In the genomic region with DNA sequence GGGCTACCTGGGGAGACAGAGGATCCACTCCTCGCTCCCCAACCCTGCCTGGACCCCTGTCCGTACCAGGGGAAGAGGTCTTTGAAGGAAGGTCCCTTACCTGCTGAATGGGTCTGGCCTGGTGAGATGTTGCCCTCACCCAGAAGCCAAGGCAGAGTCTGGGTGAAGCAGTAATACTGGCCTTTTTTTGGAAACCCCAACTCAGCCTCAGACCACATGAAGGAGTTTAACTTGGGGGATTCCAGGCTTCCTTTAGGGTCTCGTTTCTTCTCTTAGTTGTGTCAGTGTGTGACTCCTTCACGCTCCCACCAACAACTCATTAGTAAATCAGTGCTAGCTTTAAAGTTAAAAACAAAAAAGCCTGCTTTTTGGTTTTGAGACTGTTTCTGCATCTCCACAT, we compare ENCODE assay signal across 20 cellular contexts. TPM values are rescaled to one million over a fixed set of nuclear protein-coding genes. Genes with fewer than 3 reads are reported as not detected.
A peak's percentile ranks its signal among the peaks of the same experiment; 100 is the strongest.
DNase-seq lines count a peak whose midpoint lies in the region; ATAC-seq, FAIRE-seq and TF ChIP-seq lines count a peak whose summit lies in the region.
"Had no signal": no experiment of that assay in that cellular context is flagged by ENCODE, and none has a peak within 500 bp of the region (broad histone marks: within the 10 kb centered on the region; RNA-seq: fewer than 3 reads in every experiment).

No MANE protein-coding gene starts in this region.

- peaks cover 3% of the 10 kb centered on the region; the same call in 1 of the 2 replicates for H3K4me1 ChIP-seq in GM12878 (ENCODE audit: control insufficient read depth, insufficient read depth, low read length)
- H3K4me1 ChIP-seq: A549, HAP-1 had no signal

- RAD21 ChIA-PET in GM12878 (lab: Charles Lee; ENCODE audit: unreplicated experiment) = no interaction called here

- in situ Hi-C loops in GM13977 (cut with MboI; ENCODE audit: low pct_unique_long_range_greater_than_20kb, low sequenced_read_pairs, unreplicated experiment) = no loop called here
- in situ Hi-C loops in GM12878 (cut with MboI) = no loop called here

- peak; percentile 78 for ATAC-seq in stimulated activated naive CD8-positive, alpha-beta T cell treated with anti-CD3 and anti-CD28 coated beads, Interleukin-15, amount 100 ng/mL, for 72 hours
- no peak for ATAC-seq in stimulated activated naive CD8-positive, alpha-beta T cell treated with anti-CD3 and anti-CD28 coated beads, Interleukin-15, Interleukin-2, amounts not matched to agents 100 U/mL and 50 U/mL, for 24 hours
- peak; percentile 36 for ATAC-seq in GM12878
- ATAC-seq: A549; CD8-positive, alpha-beta T cell; K562 had no signal

- intact Hi-C loops in GM12878 (cut with micrococcal nuclease; ENCODE audit: unreplicated experiment) = no loop called here

- no peak for DNase-seq in stimulated activated naive CD8-positive, alpha-beta T cell treated with anti-CD3 and anti-CD28 coated beads, Interleukin-15, amount 100 ng/mL, for 72 hours
- no peak for DNase-seq in stimulated activated naive CD8-positive, alpha-beta T cell treated with anti-CD3 and anti-CD28 coated beads, Interleukin-15, Interleukin-2, amounts not matched to agents 100 U/mL and 50 U/mL, for 24 hours
- DNase-seq in GM13977 (ENCODE audit: low spot score) = peak; percentile 34
- DNase-seq in GM12878 (ENCODE audit: low read depth, low spot score) = no peak
- no peak for DNase-seq in T-helper 1 cell
- DNase-seq in HPDE6-E6E7 (ENCODE audit: extremely low spot score) = no peak
- no peak for DNase-seq in activated naive CD4-positive, alpha-beta T cell treated with Interleukin-2 at 50 U/mL for 16 hours
- DNase-seq: CD8-positive, alpha-beta T cell; COR-L47; DMS153; DMS79 treated with DMSO at 0.1 percent for 48 hours; EL had no signal

- TF ChIP-seq RAD21 in GM12878 (IDR thresholded peaks at IDR 0.05; ENCODE audit: insufficient read depth, low read depth, low read length) = no peak

- FAIRE-seq in GM12878 (lab: Jason Lieb, UNC) = no peak
- FAIRE-seq: A549, D721Med, G401.6, H1, K562 had no signal

- no peak for TF ChIP-seq CTCF in GM13977 (IDR thresholded peaks at IDR 0.05; ENCODE audit: extremely low read depth, insufficient read depth, missing control alignments)
- TF ChIP-seq CTCF in GM12878 (IDR thresholded peaks at IDR 0.05 in 2 of 3, conservative IDR thresholded peaks at IDR 0.05 in 1 of 3; ENCODE audit: control insufficient read depth in 2 of 3, extremely low read depth in 1 of 3, insufficient read depth in 1 of 3, low read depth in 3 of 3, low read length in 3 of 3) = no peak

- TF ChIP-seq EP300 in GM12878 (IDR thresholded peaks at IDR 0.05; ENCODE audit: borderline replicate concordance in 1 of 2, control insufficient read depth in 1 of 2, low read depth in 2 of 2, low read length in 2 of 2) = no peak

- H3K79me2 ChIP-seq in GM12878 (ENCODE audit: control insufficient read depth, insufficient read depth, low read length) = no peaks in the 10 kb centered on the region

- TF ChIP-seq POLR2A in GM12878 (IDR thresholded peaks at IDR 0.05; ENCODE audit: low read depth, low read length) = no peak

- no peaks in the 10 kb centered on the region; the same call in 2 of the 3 replicates for H3K9me3 ChIP-seq in GM12878 (replicated peaks; ENCODE audit: control insufficient read depth, insufficient read depth, low read length)
- H3K9me3 ChIP-seq: A549, HAP-1 had no signal

- H3K4me3 ChIP-seq in GM12878 = no peak overlapping the region
- H3K4me3 ChIP-seq: A549, HAP-1, K562 had no signal

- no peaks in the 10 kb centered on the region for H4K20me1 ChIP-seq in GM12878 (ENCODE audit: control insufficient read depth, insufficient read depth)

- H3K9ac ChIP-seq in GM12878 (ENCODE audit: control insufficient read depth, insufficient read depth, low read length) = no peak overlapping the region

- H3K4me1 Mint-ChIP-seq in stimulated activated naive CD8-positive, alpha-beta T cell treated with anti-CD3 and anti-CD28 coated beads, Interleukin-15, amount 100 ng/mL, for 72 hours = peaks cover 20% of the 10 kb centered on the region

- H3K27me3 Mint-ChIP-seq in stimulated activated naive CD8-positive, alpha-beta T cell treated with anti-CD3 and anti-CD28 coated beads, Interleukin-15, amount 100 ng/mL, for 72 hours = no peaks in the 10 kb centered on the region

- SMC1A ChIA-PET in GM12878 (lab: Charles Lee; ENCODE audit: uncharacterized antibody, unreplicated experiment) = no interaction called here

- H3K4me2 ChIP-seq in GM12878 (ENCODE audit: control insufficient read depth, insufficient read depth) = no peak overlapping the region; the same call in 1 of the 2 replicates
- H3K4me2 ChIP-seq: A549 had no signal

- H3K4me3 Mint-ChIP-seq in stimulated activated naive CD8-positive, alpha-beta T cell treated with anti-CD3 and anti-CD28 coated beads, Interleukin-15, amount 100 ng/mL, for 72 hours = no peak overlapping the region
- H3K4me3 Mint-ChIP-seq: CD14-positive monocyte; CD8-positive, alpha-beta T cell had no signal

- H3K27ac Mint-ChIP-seq in stimulated activated naive CD8-positive, alpha-beta T cell treated with anti-CD3 and anti-CD28 coated beads, Interleukin-15, amount 100 ng/mL, for 72 hours = no peak overlapping the region
- H3K27ac Mint-ChIP-seq: CD8-positive, alpha-beta T cell had no signal

- 7% methylated on average over 4 of the region's 4 CpGs for WGBS in GM12878 (ENCODE audit: insufficient coverage, insufficient replicate concordance, low lambda C conversion rate, missing lambda C conversion rate)

- H3K36me3 ChIP-seq in GM12878 (ENCODE audit: control insufficient read depth in 2 of 2, insufficient read depth in 2 of 2, low read length in 1 of 2) = no peaks in the 10 kb centered on the region
- H3K36me3 ChIP-seq: HAP-1 had no signal

- H2AFZ ChIP-seq in GM12878 (ENCODE audit: control insufficient read depth, low read depth, low read length) = no peak overlapping the region

- no TSS peak for BruUV-seq in GM12878 (replicated peaks; lab: Mats Ljungman, UMichigan)

- H3K27ac ChIP-seq in GM12878 (ENCODE audit: control insufficient read depth, insufficient read depth) = no peak overlapping the region
- H3K27ac ChIP-seq: A549 had no signal

- peaks cover 0 to 3% of the 10 kb centered on the region in 2 experiments; a peak in 2 of 4 replicates for H3K27me3 ChIP-seq in GM12878 (replicated peaks in 1 of 2; ENCODE audit: control insufficient read depth in 2 of 2, insufficient read depth in 2 of 2, low read length in 1 of 2)

- H3K9me3 Mint-ChIP-seq in stimulated activated naive CD8-positive, alpha-beta T cell treated with anti-CD3 and anti-CD28 coated beads, Interleukin-15, amount 100 ng/mL, for 72 hours = peaks cover 7 to 9% of the 10 kb centered on the region in 2 donors

- POLR2A ChIA-PET in GM12878 (lab: Charles Lee) = no interaction called here

- CTCF ChIA-PET in GM12878 (lab: Yijun Ruan, JAX) = interaction anchor here (1.1 kb wide), 1 partner anchor 23 kb away, joined by 3 read pairs; no protein-coding TSS in a partner anchor

TF ChIP-seq in GM12878, 131 proteins besides CTCF, POLR2A, EP300 and RAD21 (continues in another document):
- TF ChIP-seq RUNX3 (IDR thresholded peaks at IDR 0.05; ENCODE audit: low read length) = peak; percentile 55
- no peak for TF ChIP-seq SREBF1 (IDR thresholded peaks at IDR 0.05; ENCODE audit: low read length)
- no peak for TF ChIP-seq KAT2A (conservative IDR thresholded peaks at IDR 0.05; ENCODE audit: control insufficient read depth, low read depth, low read length)
- no peak for TF ChIP-seq ZNF384 (IDR thresholded peaks at IDR 0.05; ENCODE audit: borderline replicate concordance, low read depth, low read length)
- TF ChIP-seq, protein P1, sequence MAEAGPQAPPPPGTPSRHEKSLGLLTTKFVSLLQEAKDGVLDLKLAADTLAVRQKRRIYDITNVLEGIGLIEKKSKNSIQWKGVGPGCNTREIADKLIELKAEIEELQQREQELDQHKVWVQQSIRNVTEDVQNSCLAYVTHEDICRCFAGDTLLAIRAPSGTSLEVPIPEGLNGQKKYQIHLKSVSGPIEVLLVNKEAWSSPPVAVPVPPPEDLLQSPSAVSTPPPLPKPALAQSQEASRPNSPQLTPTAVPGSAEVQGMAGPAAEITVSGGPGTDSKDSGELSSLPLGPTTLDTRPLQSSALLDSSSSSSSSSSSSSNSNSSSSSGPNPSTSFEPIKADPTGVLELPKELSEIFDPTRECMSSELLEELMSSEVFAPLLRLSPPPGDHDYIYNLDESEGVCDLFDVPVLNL (IDR thresholded peaks at IDR 0.05; ENCODE audit: low read depth, low read length) = no peak

RNA-seq across cellular contexts. Expression of a gene that starts 45.6 kb away (rescaled TPM):
- total RNA-seq in GM12878 (2013; cell fraction: nucleolus; rRNA removed) = 0.22 TPM in 1 of 2 replicates, not detected in the other
- not detected in 2 replicates for total RNA-seq in GM12878 (2014; rRNA removed)
- total RNA-seq in GM12878 (2014; rRNA removed; fragmentation: Illumina TruSeq; extraction: Trizol) = not detected in 2 replicates
- not detected in 2 replicates for total RNA-seq in GM12878 (2021)
- polyA plus RNA-seq in GM12878 (2011; ENCODE audit: low read depth) = not detected
- not detected in 2 replicates for polyA plus RNA-seq in GM12878 (2011; rRNA removed)
- not detected in 2 replicates for polyA plus RNA-seq in GM12878 (2011; cell fraction: cytosol; rRNA removed)
- not detected in 2 replicates for polyA plus RNA-seq in GM12878 (2011; cell fraction: nucleus; rRNA removed)
- not detected in 2 replicates for polyA plus RNA-seq in GM12878 (2012)
- not detected in 2 replicates for polyA plus RNA-seq in GM12878 (2014; fragmentation: Illumina TruSeq; extraction: Trizol)
- not detected for polyA plus RNA-seq in GM12878 (2014; fragmentation: Nextera tagmentation; extraction: Ambion mirVana)
- polyA plus RNA-seq in GM12878 (2014; rRNA removed) = not detected in 2 replicates
- not detected for polyA plus RNA-seq in GM12878 (2016; fragmentation: Nextera tagmentation; extraction: Ambion mirVana)
- polyA minus RNA-seq in GM12878 (2011; rRNA and poly(A)+ RNA removed) = not detected in 2 replicates
- polyA minus RNA-seq in GM12878 (2011; cell fraction: cytosol; rRNA and poly(A)+ RNA removed) = not detected in 2 replicates
- polyA minus RNA-seq in GM12878 (2011; cell fraction: nucleus; rRNA and poly(A)+ RNA removed) = not detected in 2 replicates
- total RNA-seq: CD8-positive, alpha-beta T cell; K562 had no signal
- polyA plus RNA-seq: A549, BJ, CD14-positive monocyte, K562 had no signal

RNA-seq across cellular contexts. Expression of a gene that starts 48.6 kb away (rescaled TPM):
- not detected in 2 replicates for total RNA-seq in GM12878 (2013; cell fraction: nucleolus; rRNA removed)
- not detected in 2 replicates for total RNA-seq in GM12878 (2014; rRNA removed)
- not detected in 2 replicates for total RNA-seq in GM12878 (2014; rRNA removed; fragmentation: Illumina TruSeq; extraction: Trizol)
- total RNA-seq in GM12878 (2021) = 0.05 TPM in 1 of 2 replicates, not detected in the other
- not detected for polyA plus RNA-seq in GM12878 (2011; ENCODE audit: low read depth)
- not detected in 2 replicates for polyA plus RNA-seq in GM12878 (2011; rRNA removed)
- polyA plus RNA-seq in GM12878 (2011; cell fraction: cytosol; rRNA removed) = not detected in 2 replicates
- not detected in 2 replicates for polyA plus RNA-seq in GM12878 (2011; cell fraction: nucleus; rRNA removed)
- polyA plus RNA-seq in GM12878 (2012) = not detected in 2 replicates
- polyA plus RNA-seq in GM12878 (2014; fragmentation: Illumina TruSeq; extraction: Trizol) = not detected in 2 replicates
- polyA plus RNA-seq in GM12878 (2014; fragmentation: Nextera tagmentation; extraction: Ambion mirVana) = not detected
- polyA plus RNA-seq in GM12878 (2014; rRNA removed) = not detected in 2 replicates
- not detected for polyA plus RNA-seq in GM12878 (2016; fragmentation: Nextera tagmentation; extraction: Ambion mirVana)
- not detected in 2 replicates for polyA minus RNA-seq in GM12878 (2011; rRNA and poly(A)+ RNA removed)
- polyA minus RNA-seq in GM12878 (2011; cell fraction: cytosol; rRNA and poly(A)+ RNA removed) = not detected in 2 replicates
- not detected in 2 replicates for polyA minus RNA-seq in GM12878 (2011; cell fraction: nucleus; rRNA and poly(A)+ RNA removed)
- total RNA-seq: CD8-positive, alpha-beta T cell had no signal
- polyA plus RNA-seq: CD14-positive monocyte had no signal
